Comparison of ENCODE assay signal across 8 cellular contexts in genomic region chr2:179860255-179861026, GRCh38. TPM values are rescaled to one million over a fixed set of nuclear protein-coding genes. Genes with fewer than 3 reads are reported as not detected.
DNase-seq lines count a peak whose midpoint lies in the region; ATAC-seq and TF ChIP-seq lines count a peak whose summit lies in the region.

No MANE protein-coding gene starts in this region.

- POLR2A ChIA-PET in activated CD4-positive, alpha-beta T cell treated with anti-CD3 and anti-CD28 coated beads, Interleukin-2, amount 10 ng/mL, durations not matched to agents 7 days and 5 days (lab: Charles Lee), result no interaction called here

- H3K27me3 ChIP-seq in tibial nerve, result peaks cover 0 to 16% of the 10 kb centered on the region in 2 donors

- no peak for ATAC-seq in GM18517 (IDR thresholded peaks at IDR 0.05; ENCODE audit: unreplicated experiment)
- no peak for ATAC-seq in stimulated activated effector memory CD8-positive, alpha-beta T cell treated with anti-CD3 and anti-CD28 coated beads, Interleukin-12 subunit alpha, Interleukin-12 subunit beta, amount 100 ng/mL, for 72 hours

- WGBS in tibial nerve, 2 donors, result 1 to 4% methylated on average over 26 to 34 of the region's 34 CpGs

- peak overlapping the region; percentile 28 to 60 (median 36) for H3K4me3 ChIP-seq in tibial nerve

- no peak for TF ChIP-seq CTCF in tibial nerve (IDR thresholded peaks at IDR 0.05)

- peaks cover 0 to 21% (median 0%) of the 10 kb centered on the region in 4 donors for H3K4me1 ChIP-seq in tibial nerve

- peaks cover 75% of the 10 kb centered on the region for H3K27me3 Mint-ChIP-seq in activated CD4-positive, alpha-beta T cell treated with anti-CD3 and anti-CD28 coated beads, Interleukin-2, amount 10 ng/mL, durations not matched to agents 7 days and 5 days
- H3K27me3 Mint-ChIP-seq in activated T-helper 1 cell treated with anti-CD3 and anti-CD28 coated beads, Interleukin-12 subunit alpha, Interleukin-12 subunit beta, Interleukin-2, Interleukin-4 antibody, amounts not matched to agents 30 ng/mL and 10 ng/mL and 1 ng/mL, durations not matched to agents 14 hours and 24 hours and 36 hours (ENCODE audit: insufficient read depth), result peaks cover 69% of the 10 kb centered on the region

- no peak overlapping the region for H3K27ac Mint-ChIP-seq in activated CD4-positive, alpha-beta T cell treated with anti-CD3 and anti-CD28 coated beads, Interleukin-2, amount 10 ng/mL, durations not matched to agents 7 days and 5 days
- no peak overlapping the region for H3K27ac Mint-ChIP-seq in activated T-helper 1 cell treated with anti-CD3 and anti-CD28 coated beads, Interleukin-12 subunit alpha, Interleukin-12 subunit beta, Interleukin-2, Interleukin-4 antibody, amounts not matched to agents 30 ng/mL and 10 ng/mL and 1 ng/mL, durations not matched to agents 14 hours and 24 hours and 36 hours
- no peak overlapping the region for H3K27ac Mint-ChIP-seq in stimulated activated effector memory CD8-positive, alpha-beta T cell treated with anti-CD3 and anti-CD28 coated beads, Interleukin-12 subunit alpha, Interleukin-12 subunit beta, amount 100 ng/mL, for 72 hours

- peaks cover 11% of the 10 kb centered on the region for H3K4me1 Mint-ChIP-seq in activated CD4-positive, alpha-beta T cell treated with anti-CD3 and anti-CD28 coated beads, Interleukin-2, amount 10 ng/mL, durations not matched to agents 7 days and 5 days
- peaks cover 15% of the 10 kb centered on the region for H3K4me1 Mint-ChIP-seq in activated T-helper 1 cell treated with anti-CD3 and anti-CD28 coated beads, Interleukin-12 subunit alpha, Interleukin-12 subunit beta, Interleukin-2, Interleukin-4 antibody, amounts not matched to agents 30 ng/mL and 10 ng/mL and 1 ng/mL, durations not matched to agents 14 hours and 24 hours and 36 hours (ENCODE audit: low read depth)
- peaks cover 8% of the 10 kb centered on the region for H3K4me1 Mint-ChIP-seq in stimulated activated effector memory CD8-positive, alpha-beta T cell treated with anti-CD3 and anti-CD28 coated beads, Interleukin-12 subunit alpha, Interleukin-12 subunit beta, amount 100 ng/mL, for 72 hours

- intact Hi-C loops in activated T-helper 1 cell treated with anti-CD3 and anti-CD28 coated beads, Interleukin-12 subunit alpha, Interleukin-12 subunit beta, Interleukin-2, Interleukin-4 antibody, amounts not matched to agents 30 ng/mL and 10 ng/mL and 1 ng/mL, durations not matched to agents 14 hours and 24 hours and 36 hours (cut with micrococcal nuclease), result no loop called here

- no peaks in the 10 kb centered on the region for H3K36me3 ChIP-seq in tibial nerve

- H3K27ac ChIP-seq in tibial nerve, result peak overlapping the region in 1 of 4 donors; percentile 53

- no peak for TF ChIP-seq POLR2A in tibial nerve (IDR thresholded peaks at IDR 0.05)

- no peak for DNase-seq in activated CD4-positive, alpha-beta T cell treated with anti-CD3 and anti-CD28 coated beads, Interleukin-2, amount 10 ng/mL, durations not matched to agents 7 days and 5 days
- DNase-seq in activated CD4-positive, alpha-beta T cell treated with anti-CD3 and anti-CD28 coated beads for 4 hours, result no peak
- DNase-seq in activated T-helper 1 cell treated with anti-CD3 and anti-CD28 coated beads, Interleukin-12 subunit alpha, Interleukin-12 subunit beta, Interleukin-2, Interleukin-4 antibody, amounts not matched to agents 30 ng/mL and 10 ng/mL and 1 ng/mL, durations not matched to agents 14 hours and 24 hours and 36 hours (ENCODE audit: low spot score), result no peak
- peak; percentile 27 for DNase-seq in left kidney (ENCODE audit: low read depth, low spot score)
- no peak for DNase-seq in tibial nerve (ENCODE audit: low spot score in 2 of 2)
- DNase-seq in stimulated activated effector memory CD8-positive, alpha-beta T cell treated with anti-CD3 and anti-CD28 coated beads, Interleukin-12 subunit alpha, Interleukin-12 subunit beta, amount 100 ng/mL, for 72 hours (ENCODE audit: low spot score in 2 of 2), result no peak
- DNase-seq in kidney glomerular epithelial cell (lab: John Stamatoyannopoulos, UW), result no peak

- CTCF ChIA-PET in activated CD4-positive, alpha-beta T cell treated with anti-CD3 and anti-CD28 coated beads, Interleukin-2, amount 10 ng/mL, durations not matched to agents 7 days and 5 days (lab: Charles Lee), result no interaction called here

- H3K9me3 ChIP-seq in tibial nerve, result no peaks in the 10 kb centered on the region

- no peak for TF ChIP-seq EP300 in tibial nerve (IDR thresholded peaks at IDR 0.05)

- no peaks in the 10 kb centered on the region for H3K36me3 Mint-ChIP-seq in activated CD4-positive, alpha-beta T cell treated with anti-CD3 and anti-CD28 coated beads, Interleukin-2, amount 10 ng/mL, durations not matched to agents 7 days and 5 days (ENCODE audit: low read depth)
- H3K36me3 Mint-ChIP-seq in activated T-helper 1 cell treated with anti-CD3 and anti-CD28 coated beads, Interleukin-12 subunit alpha, Interleukin-12 subunit beta, Interleukin-2, Interleukin-4 antibody, amounts not matched to agents 30 ng/mL and 10 ng/mL and 1 ng/mL, durations not matched to agents 14 hours and 24 hours and 36 hours (ENCODE audit: low read depth), result no peaks in the 10 kb centered on the region
- no peaks in the 10 kb centered on the region for H3K36me3 Mint-ChIP-seq in stimulated activated effector memory CD8-positive, alpha-beta T cell treated with anti-CD3 and anti-CD28 coated beads, Interleukin-12 subunit alpha, Interleukin-12 subunit beta, amount 100 ng/mL, for 72 hours

- H3K9me3 Mint-ChIP-seq in activated CD4-positive, alpha-beta T cell treated with anti-CD3 and anti-CD28 coated beads, Interleukin-2, amount 10 ng/mL, durations not matched to agents 7 days and 5 days, result no peaks in the 10 kb centered on the region
- no peaks in the 10 kb centered on the region for H3K9me3 Mint-ChIP-seq in activated T-helper 1 cell treated with anti-CD3 and anti-CD28 coated beads, Interleukin-12 subunit alpha, Interleukin-12 subunit beta, Interleukin-2, Interleukin-4 antibody, amounts not matched to agents 30 ng/mL and 10 ng/mL and 1 ng/mL, durations not matched to agents 14 hours and 24 hours and 36 hours
- H3K9me3 Mint-ChIP-seq in stimulated activated effector memory CD8-positive, alpha-beta T cell treated with anti-CD3 and anti-CD28 coated beads, Interleukin-12 subunit alpha, Interleukin-12 subunit beta, amount 100 ng/mL, for 72 hours, result no peaks in the 10 kb centered on the region

- peak overlapping the region; percentile 28 for H3K4me3 Mint-ChIP-seq in activated CD4-positive, alpha-beta T cell treated with anti-CD3 and anti-CD28 coated beads, Interleukin-2, amount 10 ng/mL, durations not matched to agents 7 days and 5 days
- H3K4me3 Mint-ChIP-seq in activated T-helper 1 cell treated with anti-CD3 and anti-CD28 coated beads, Interleukin-12 subunit alpha, Interleukin-12 subunit beta, Interleukin-2, Interleukin-4 antibody, amounts not matched to agents 30 ng/mL and 10 ng/mL and 1 ng/mL, durations not matched to agents 14 hours and 24 hours and 36 hours, result peak overlapping the region; percentile 43
- H3K4me3 Mint-ChIP-seq in stimulated activated effector memory CD8-positive, alpha-beta T cell treated with anti-CD3 and anti-CD28 coated beads, Interleukin-12 subunit alpha, Interleukin-12 subunit beta, amount 100 ng/mL, for 72 hours, result no peak overlapping the region

RNA-seq across cellular contexts. Expression of gene ZNF385B, which starts 1.0 kb away (rescaled TPM):
- not detected for total RNA-seq in activated CD4-positive, alpha-beta T cell treated with anti-CD3 and anti-CD28 coated beads, Interleukin-2, amount 10 ng/mL, durations not matched to agents 7 days and 5 days
- total RNA-seq in activated T-helper 1 cell treated with anti-CD3 and anti-CD28 coated beads, Interleukin-12 subunit alpha, Interleukin-12 subunit beta, Interleukin-2, Interleukin-4 antibody, amounts not matched to agents 30 ng/mL and 10 ng/mL and 1 ng/mL, durations not matched to agents 14 hours and 24 hours and 36 hours, result not detected in 2 replicates
- total RNA-seq in tibial nerve, result 1 to 10 TPM; 1.2 to 3.9 (median 2.6) TPM
